Comparison of ENCODE assay signal across 9 cellular contexts in the genomic region with DNA sequence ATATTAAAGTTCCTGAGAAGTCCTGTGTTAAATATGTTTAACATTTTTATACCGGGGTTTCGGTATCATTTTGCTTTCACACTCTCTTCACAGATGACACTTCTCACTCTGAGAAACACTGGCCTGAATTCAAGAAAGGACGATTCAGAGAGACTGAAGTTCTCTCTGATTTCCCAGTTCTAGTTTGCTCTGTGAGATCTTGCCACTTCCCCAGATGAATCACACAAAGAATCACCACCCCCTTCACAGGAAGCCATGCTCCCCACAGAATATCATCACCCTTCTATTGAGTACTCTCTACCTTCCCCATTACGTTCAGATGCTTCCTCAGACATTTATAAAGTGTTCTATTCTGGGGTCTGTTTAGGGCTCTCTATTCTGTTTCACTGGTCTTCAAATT. TPM values are rescaled to one million over a fixed set of nuclear protein-coding genes. Genes with fewer than 3 reads are reported as not detected.
DNase-seq lines count a peak whose midpoint lies in the region; ATAC-seq and TF ChIP-seq lines count a peak whose summit lies in the region.
"Had no signal": no experiment of that assay in that cellular context is flagged by ENCODE, and none has a peak within 500 bp of the region (broad histone marks: within the 10 kb centered on the region; RNA-seq: fewer than 3 reads in every experiment).

No MANE protein-coding gene starts in this region.

- H3K36me3 Mint-ChIP-seq in activated T-cell treated with anti-CD3 and anti-CD28 coated beads, Interleukin-2, amount 50 U/mL, for 24 hours (ENCODE audit: low read depth): no peaks in the 10 kb centered on the region
- no peaks in the 10 kb centered on the region for H3K36me3 Mint-ChIP-seq in HFFc6 (ENCODE audit: low read depth)

- no peaks in the 10 kb centered on the region for H3K9me3 Mint-ChIP-seq in activated T-cell treated with anti-CD3 and anti-CD28 coated beads, Interleukin-2, amount 50 U/mL, for 24 hours
- H3K9me3 Mint-ChIP-seq in HFFc6: 0 out of 2 replicates have a peak, but pooled peaks cover under 1% of the 10 kb centered on the region

- TF ChIP-seq CTCF in right atrium auricular region (IDR thresholded peaks at IDR 0.05): no peak
- no peak for TF ChIP-seq CTCF in HFFc6 (IDR thresholded peaks at IDR 0.05)

- no peaks in the 10 kb centered on the region for H3K27me3 Mint-ChIP-seq in activated T-cell treated with anti-CD3 and anti-CD28 coated beads, Interleukin-2, amount 50 U/mL, for 24 hours
- H3K27me3 Mint-ChIP-seq in HFFc6 (ENCODE audit: insufficient read depth): peaks cover 9% of the 10 kb centered on the region

- DNase-seq in activated T-cell treated with anti-CD3 and anti-CD28 coated beads for 24 hours (ENCODE audit: low read depth): peak; percentile 32
- no peak for DNase-seq in activated T-cell treated with anti-CD3 and anti-CD28 coated beads, Interleukin-2, amount 50 U/mL, for 1 hour
- DNase-seq in activated T-cell treated with anti-CD3 and anti-CD28 coated beads, Interleukin-2, amount 50 U/mL, for 24 hours: no peak
- peak; percentile 7 for DNase-seq in stimulated activated CD8-positive, alpha-beta memory T cell treated with anti-CD3 and anti-CD28 coated beads, Interleukin-12 subunit alpha, Interleukin-12 subunit beta, amount 100 ng/mL, for 4 hours (ENCODE audit: low read depth)
- DNase-seq in right atrium auricular region (ENCODE audit: low spot score): no peak
- DNase-seq in HFFc6: no peak
- no peak for DNase-seq in NCI-H2081 (lab: John Stamatoyannopoulos, UW)
- DNase-seq: activated effector memory CD4-positive, alpha-beta T cell treated with Interleukin-2 at 50 U/mL for 16 hours had no signal

- H3K4me3 ChIP-seq in right atrium auricular region: no peak overlapping the region

- H3K4me1 ChIP-seq in right atrium auricular region: no peaks in the 10 kb centered on the region

- peak; percentile 61 for ATAC-seq in HG03439 (IDR thresholded peaks at IDR 0.05; ENCODE audit: unreplicated experiment)

- H3K27ac Mint-ChIP-seq in activated T-cell treated with anti-CD3 and anti-CD28 coated beads, Interleukin-2, amount 50 U/mL, for 24 hours: peak overlapping the region; percentile 92
- no peak overlapping the region for H3K27ac Mint-ChIP-seq in HFFc6

- H3K27me3 ChIP-seq in right atrium auricular region: no peaks in the 10 kb centered on the region

- peak overlapping the region; percentile 54 for H3K4me3 Mint-ChIP-seq in activated T-cell treated with anti-CD3 and anti-CD28 coated beads, Interleukin-2, amount 50 U/mL, for 24 hours
- H3K4me3 Mint-ChIP-seq in HFFc6: no peak overlapping the region

- H3K9me3 ChIP-seq in right atrium auricular region: no peaks in the 10 kb centered on the region

- H3K4me1 Mint-ChIP-seq in activated T-cell treated with anti-CD3 and anti-CD28 coated beads, Interleukin-2, amount 50 U/mL, for 24 hours (ENCODE audit: low read depth): peaks cover 36% of the 10 kb centered on the region
- peaks cover 7% of the 10 kb centered on the region for H3K4me1 Mint-ChIP-seq in HFFc6 (ENCODE audit: low read depth)

- H3K27ac ChIP-seq in right atrium auricular region: no peak overlapping the region

- H3K36me3 ChIP-seq in right atrium auricular region: no peaks in the 10 kb centered on the region

RNA-seq across cellular contexts. Expression of a gene that starts 16.1 kb away (rescaled TPM):
- not detected for total RNA-seq in right atrium auricular region
- total RNA-seq in HFFc6 (2021; fragmentation: NEBNext Ultra II Directional; extraction: Animal tissue kit (Norgen Biotek cat#: 25700)): not detected

RNA-seq across cellular contexts. Expression of a gene that starts 31.3 kb away (rescaled TPM):
- under 1 TPM in 1 of 2 donors, not detected in 1; 0.16 TPM for total RNA-seq in right atrium auricular region
- total RNA-seq in HFFc6 (2021; fragmentation: NEBNext Ultra II Directional; extraction: Animal tissue kit (Norgen Biotek cat#: 25700)): not detected

RNA-seq across cellular contexts. Expression of a gene that starts 48.7 kb away (rescaled TPM):
- total RNA-seq in right atrium auricular region: under 1 TPM; 0.70 to 0.86 TPM
- 1 to 10 TPM; 1.1 to 2.8 (median 1.4) TPM for total RNA-seq in HFFc6 (2021; fragmentation: NEBNext Ultra II Directional; extraction: Animal tissue kit (Norgen Biotek cat#: 25700))

Comparison
In these comparisons a context has a peak if more than half of its experiments do, and no peak if none do; other contexts are left out.
1. DNase-seq: peak in activated T-cell treated with anti-CD3 and anti-CD28 coated beads for 24 hours (single experiment) and stimulated activated CD8-positive, alpha-beta memory T cell treated with anti-CD3 and anti-CD28 coated beads, Interleukin-12 subunit alpha, Interleukin-12 subunit beta, amount 100 ng/mL, for 4 hours (single experiment); none in activated T-cell treated with anti-CD3 and anti-CD28 coated beads, Interleukin-2, amount 50 U/mL, for 1 hour (single experiment), activated T-cell treated with anti-CD3 and anti-CD28 coated beads, Interleukin-2, amount 50 U/mL, for 24 hours (single experiment), right atrium auricular region (single experiment), HFFc6 (single experiment) and NCI-H2081 (0 of 2).